In the genomic region with DNA sequence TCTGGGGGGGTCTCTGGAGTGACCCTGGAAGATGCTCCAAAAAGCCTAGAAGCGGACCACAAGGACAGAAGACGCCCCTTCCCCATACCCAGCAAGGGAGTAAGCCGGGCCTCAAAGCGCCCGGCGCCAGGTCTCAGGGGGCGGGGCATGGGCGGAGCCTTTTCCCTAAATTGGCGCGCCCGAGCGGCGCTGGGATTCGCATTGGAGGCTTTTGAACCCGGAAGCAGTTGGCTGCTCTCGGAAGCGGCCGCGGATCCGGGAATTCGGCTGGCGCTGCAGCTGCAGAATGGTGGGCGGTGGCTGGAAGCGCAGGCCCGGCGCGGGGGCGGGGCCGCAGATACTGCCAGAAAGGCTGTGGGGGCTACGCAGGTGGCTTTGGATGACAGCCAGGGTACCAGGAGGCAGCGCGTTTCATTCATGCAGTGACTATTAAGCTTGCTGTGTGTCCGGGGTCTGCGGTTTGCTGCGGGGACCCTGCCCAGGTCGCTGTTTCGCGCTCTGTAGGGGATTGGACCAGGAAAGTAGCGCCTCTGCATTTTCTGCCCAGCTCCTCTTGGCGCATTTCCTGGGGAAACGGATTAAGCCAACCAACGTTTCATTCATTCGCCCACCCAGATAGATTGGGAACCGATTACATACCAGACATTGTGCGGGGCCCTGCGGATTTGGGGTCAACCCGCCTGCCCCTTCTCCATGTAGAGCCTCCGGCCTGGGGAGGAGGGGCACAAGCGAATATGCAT, we compare ENCODE assay signal across 8 cellular contexts.
DNase-seq lines count a peak whose midpoint lies in the region; ATAC-seq, FAIRE-seq and TF ChIP-seq lines count a peak whose summit lies in the region.

No MANE protein-coding gene starts in this region.

- H3K9me3 ChIP-seq in endodermal cell (ENCODE audit: control insufficient read depth, low read length): no peaks in the 10 kb centered on the region
- no peaks in the 10 kb centered on the region for H3K9me3 ChIP-seq in lower lobe of right lung

- H3K27me3 ChIP-seq in endodermal cell (ENCODE audit: control insufficient read depth, insufficient read depth, low read length, poor library complexity, severe bottlenecking) (no peaks in the 10 kb centered on the region), lower lobe of right lung (ENCODE audit: low read depth) (no peaks in the 10 kb centered on the region)

- DNase-seq in NCI-H2227 (lab: John Stamatoyannopoulos, UW; ENCODE audit: unreplicated experiment): peak; percentile 98
- DNase-seq in activated CD8-positive, alpha-beta T cell treated with anti-CD3 and anti-CD28 coated beads for 36 hours: peak; percentile 30
- DNase-seq in endodermal cell: peak; percentile 98
- DNase-seq in lower lobe of right lung: peak; percentile 88
- peak; percentile 53 to 61 for DNase-seq in stimulated activated CD4-positive, alpha-beta T cell treated with anti-CD3 and anti-CD28 coated beads, Interleukin-2, amount 100 ng/mL, for 48 hours
- DNase-seq in urothelium cell line (ENCODE audit: low spot score): no peak

- peaks cover 25% of the 10 kb centered on the region for H3K4me1 Mint-ChIP-seq in activated CD8-positive, alpha-beta T cell treated with anti-CD3 and anti-CD28 coated beads for 36 hours (ENCODE audit: low read depth)
- H3K4me1 Mint-ChIP-seq in endodermal cell: peaks cover 14% of the 10 kb centered on the region

- intact Hi-C loops in activated CD8-positive, alpha-beta T cell treated with anti-CD3 and anti-CD28 coated beads for 36 hours (cut with micrococcal nuclease): no loop called here
- intact Hi-C loops in lower lobe of right lung (cut with DNase I): no loop called here

- peak overlapping the region; percentile 79 for H3K4me3 Mint-ChIP-seq in activated CD8-positive, alpha-beta T cell treated with anti-CD3 and anti-CD28 coated beads for 36 hours
- H3K4me3 Mint-ChIP-seq in endodermal cell: peak overlapping the region; percentile 79

- ATAC-seq in GM18505 (IDR thresholded peaks at IDR 0.05; ENCODE audit: unreplicated experiment) (peak; percentile 76), lower lobe of right lung (peak; percentile 92 to 97), GM21576 (IDR thresholded peaks at IDR 0.05; ENCODE audit: unreplicated experiment) (no peak)
- ATAC-seq in activated CD8-positive, alpha-beta T cell treated with anti-CD3 and anti-CD28 coated beads for 36 hours: peak; percentile 49

- H3K27ac ChIP-seq in endodermal cell (ENCODE audit: low read depth, low read length) (peak overlapping the region; percentile 66), lower lobe of right lung (peak overlapping the region; percentile 33)

- H3K4me3 ChIP-seq in endodermal cell (ENCODE audit: low read length) (peak overlapping the region; percentile 74), lower lobe of right lung (peak overlapping the region; percentile 65)

- POLR2A ChIA-PET in activated CD8-positive, alpha-beta T cell treated with anti-CD3 and anti-CD28 coated beads for 36 hours (lab: Charles Lee): no interaction called here

- H3K36me3 ChIP-seq in endodermal cell (ENCODE audit: control insufficient read depth, insufficient read depth, low read length) (no peaks in the 10 kb centered on the region), lower lobe of right lung (no peaks in the 10 kb centered on the region)

- 65 to 76% methylated on average over 26 to 49 of the region's 49 CpGs for WGBS in endodermal cell (ENCODE audit: insufficient coverage in 1 of 2, insufficient read length in 1 of 2), 2 experiments

- TF ChIP-seq POLR2A in GM18505 (IDR thresholded peaks at IDR 0.05; ENCODE audit: borderline replicate concordance, extremely low read depth, insufficient read depth, insufficient read length): no peak

- H3K4me1 ChIP-seq in endodermal cell (ENCODE audit: control insufficient read depth, insufficient read depth, low read length) (no peaks in the 10 kb centered on the region), lower lobe of right lung (peaks cover 6% of the 10 kb centered on the region)

- no peaks in the 10 kb centered on the region for H3K9me3 Mint-ChIP-seq in activated CD8-positive, alpha-beta T cell treated with anti-CD3 and anti-CD28 coated beads for 36 hours
- H3K9me3 Mint-ChIP-seq in endodermal cell: no peaks in the 10 kb centered on the region

- FAIRE-seq in urothelium cell line (lab: Jason Lieb, UNC): no peak

- H3K36me3 Mint-ChIP-seq in activated CD8-positive, alpha-beta T cell treated with anti-CD3 and anti-CD28 coated beads for 36 hours (ENCODE audit: low read depth): peaks cover 3% of the 10 kb centered on the region
- H3K36me3 Mint-ChIP-seq in endodermal cell (ENCODE audit: low read depth): peaks cover 5% of the 10 kb centered on the region

- H3K27me3 Mint-ChIP-seq in activated CD8-positive, alpha-beta T cell treated with anti-CD3 and anti-CD28 coated beads for 36 hours: peaks cover 10% of the 10 kb centered on the region
- H3K27me3 Mint-ChIP-seq in endodermal cell (ENCODE audit: insufficient read depth): peaks cover 11% of the 10 kb centered on the region

- no peak for TF ChIP-seq CTCF in activated CD8-positive, alpha-beta T cell treated with anti-CD3 and anti-CD28 coated beads for 36 hours (IDR thresholded peaks at IDR 0.05)
- TF ChIP-seq CTCF in endodermal cell (conservative IDR thresholded peaks at IDR 0.05) (no peak), lower lobe of right lung (IDR thresholded peaks at IDR 0.05) (no peak)

- H3K27ac Mint-ChIP-seq in activated CD8-positive, alpha-beta T cell treated with anti-CD3 and anti-CD28 coated beads for 36 hours: peak overlapping the region; percentile 63
- H3K27ac Mint-ChIP-seq in endodermal cell: peak overlapping the region; percentile 42

- no peak overlapping the region for H3K9ac ChIP-seq in endodermal cell (ENCODE audit: extremely low read depth, low read length, poor library complexity, severe bottlenecking)

- CTCF ChIA-PET in activated CD8-positive, alpha-beta T cell treated with anti-CD3 and anti-CD28 coated beads for 36 hours (lab: Charles Lee): no interaction called here
